In the genomic region with DNA sequence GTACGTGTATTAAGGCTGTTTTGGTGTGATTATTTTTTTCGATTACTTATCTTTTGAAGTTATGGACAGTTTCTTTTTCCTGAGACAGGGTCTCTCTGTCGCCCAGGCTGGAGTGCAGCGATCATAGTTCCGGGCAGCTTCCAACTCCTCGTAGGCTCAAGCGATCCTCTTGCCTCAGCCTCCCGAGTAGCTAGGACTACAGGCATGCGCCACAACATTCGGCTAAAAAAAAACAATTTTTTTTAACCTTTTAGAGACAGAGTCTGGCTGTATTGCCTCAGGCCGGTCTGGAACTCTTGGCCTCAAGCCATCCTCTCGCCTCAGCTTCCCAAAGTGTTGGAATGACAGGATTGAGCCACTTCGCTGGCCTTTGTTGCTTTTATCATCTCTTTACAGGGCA, we compare ENCODE assay signal across 8 cellular contexts. TPM values are rescaled to one million over a fixed set of nuclear protein-coding genes. Genes with fewer than 3 reads are reported as not detected.
DNase-seq lines count a peak whose midpoint lies in the region; ATAC-seq, FAIRE-seq and TF ChIP-seq lines count a peak whose summit lies in the region.

No MANE protein-coding gene starts in this region.

- H3K79me1 ChIP-seq in mesenchymal stem cell (replicated peaks; ENCODE audit: low read length, poor library complexity, severe bottlenecking): peaks cover 8% of the 10 kb centered on the region

- no peak for TF ChIP-seq CTCF in bronchial epithelial cell (IDR thresholded peaks at IDR 0.05; ENCODE audit: insufficient read depth, low read length, severe bottlenecking)

- WGBS in mesenchymal stem cell: 47% methylated on average over 12 of the region's 13 CpGs

- no peak overlapping the region for H4K91ac ChIP-seq in mesenchymal stem cell (ENCODE audit: low read length)

- no peak overlapping the region for H2BK120ac ChIP-seq in mesenchymal stem cell (ENCODE audit: low read depth, low read length)

- peak overlapping the region; percentile 97 for H3K9ac ChIP-seq in mesenchymal stem cell (ENCODE audit: low read length)

- H3K4me1 ChIP-seq in mesenchymal stem cell (ENCODE audit: control insufficient read depth, insufficient read depth, low read depth, low read length): peaks cover 8% of the 10 kb centered on the region

- H3K4me3 ChIP-seq in bronchial epithelial cell (ENCODE audit: low read depth, low read length) (peak overlapping the region; percentile 72), mesenchymal stem cell (ENCODE audit: insufficient read depth in 1 of 2, low read depth in 1 of 2, low read length in 2 of 2) (peak overlapping the region; percentile 44 to 97)

- no peak overlapping the region for H2BK5ac ChIP-seq in mesenchymal stem cell (ENCODE audit: low read depth, low read length, poor library complexity, severe bottlenecking)

- H2BK15ac ChIP-seq in mesenchymal stem cell (ENCODE audit: low read depth, poor library complexity, severe bottlenecking): no peak overlapping the region

- ATAC-seq in HG03565 (IDR thresholded peaks at IDR 0.05; ENCODE audit: unreplicated experiment): no peak
- no peak for ATAC-seq in HG02852 (IDR thresholded peaks at IDR 0.05; ENCODE audit: unreplicated experiment)

- H2AK5ac ChIP-seq in mesenchymal stem cell (ENCODE audit: low read length, severe bottlenecking): no peak overlapping the region

- no peak overlapping the region for H2AFZ ChIP-seq in mesenchymal stem cell (ENCODE audit: low read depth, low read length)

- no peak overlapping the region for H4K8ac ChIP-seq in mesenchymal stem cell (ENCODE audit: low read length)

- DNase-seq in NCI-H748 (lab: John Stamatoyannopoulos, UW; ENCODE audit: unreplicated experiment) (peak; percentile 29), NCI-H748 treated with DMSO at 0.1 percent for 48 hours (lab: John Stamatoyannopoulos, UW) (no peak), NCI-H226 (peak; percentile 31), bronchial epithelial cell (ENCODE audit: low read depth) (peak; percentile 18), mesenchymal stem cell (peak; percentile 64), GDM1 (lab: John Stamatoyannopoulos, UW) (no peak)

- H2BK12ac ChIP-seq in mesenchymal stem cell (ENCODE audit: low read length in 2 of 2): no peak overlapping the region

- no peak overlapping the region for H3K27ac ChIP-seq in mesenchymal stem cell (ENCODE audit: low read length, poor library complexity, severe bottlenecking)

- H3K18ac ChIP-seq in mesenchymal stem cell (ENCODE audit: low read depth in 1 of 2, low read length in 2 of 2): no peak overlapping the region

- no peak for FAIRE-seq in bronchial epithelial cell (lab: Jason Lieb, UNC)

- H3K36me3 ChIP-seq in bronchial epithelial cell (ENCODE audit: control insufficient read depth, insufficient read depth, low read length) (peaks cover 3% of the 10 kb centered on the region), mesenchymal stem cell (ENCODE audit: control insufficient read depth in 1 of 2, insufficient read depth in 2 of 2, low read depth in 1 of 2, low read length in 2 of 2) (peaks cover 0 to 16% of the 10 kb centered on the region in 2 experiments)

- no peak overlapping the region for H3K4ac ChIP-seq in mesenchymal stem cell (ENCODE audit: low read depth in 1 of 2, low read length in 2 of 2)

- H3K27me3 ChIP-seq in bronchial epithelial cell (ENCODE audit: control insufficient read depth, insufficient read depth, low read length) (no peaks in the 10 kb centered on the region), mesenchymal stem cell (ENCODE audit: control insufficient read depth in 1 of 2, insufficient read depth in 1 of 2, low read length in 2 of 2) (no peaks in the 10 kb centered on the region)

- no peaks in the 10 kb centered on the region for H3K9me3 ChIP-seq in mesenchymal stem cell (ENCODE audit: control insufficient read depth, low read length)

- H3K23ac ChIP-seq in mesenchymal stem cell (ENCODE audit: low read length in 2 of 2): no peak overlapping the region

- H3K14ac ChIP-seq in mesenchymal stem cell (ENCODE audit: low read length in 2 of 2): no peak overlapping the region

- H3K4me2 ChIP-seq in mesenchymal stem cell (ENCODE audit: low read length, poor library complexity, severe bottlenecking): peak overlapping the region; percentile 75

RNA-seq across cellular contexts. Expression of a gene that starts 0.9 kb away (rescaled TPM):
- 25.8 and 30.0 TPM in 2 replicates for total RNA-seq in bronchial epithelial cell
- polyA plus RNA-seq in mesenchymal stem cell (2013, experiment 1 of 2): 26.5 TPM
- polyA plus RNA-seq in mesenchymal stem cell (2013, experiment 2 of 2): 29.2 TPM

RNA-seq across cellular contexts. Expression of a gene that starts 29.2 kb away (rescaled TPM):
- total RNA-seq in bronchial epithelial cell: 7.2 and 9.5 TPM in 2 replicates
- 14.0 TPM for polyA plus RNA-seq in mesenchymal stem cell (2013, experiment 1 of 2)
- polyA plus RNA-seq in mesenchymal stem cell (2013, experiment 2 of 2): 13.7 TPM

Comparison
In these comparisons a context has a peak if more than half of its experiments do, and no peak if none do; other contexts are left out.
1. DNase-seq: peak in NCI-H748 (single experiment), NCI-H226 (single experiment), bronchial epithelial cell (single experiment) and mesenchymal stem cell (single experiment); none in NCI-H748 treated with DMSO at 0.1 percent for 48 hours (single experiment) and GDM1 (single experiment).